In the genomic region with DNA sequence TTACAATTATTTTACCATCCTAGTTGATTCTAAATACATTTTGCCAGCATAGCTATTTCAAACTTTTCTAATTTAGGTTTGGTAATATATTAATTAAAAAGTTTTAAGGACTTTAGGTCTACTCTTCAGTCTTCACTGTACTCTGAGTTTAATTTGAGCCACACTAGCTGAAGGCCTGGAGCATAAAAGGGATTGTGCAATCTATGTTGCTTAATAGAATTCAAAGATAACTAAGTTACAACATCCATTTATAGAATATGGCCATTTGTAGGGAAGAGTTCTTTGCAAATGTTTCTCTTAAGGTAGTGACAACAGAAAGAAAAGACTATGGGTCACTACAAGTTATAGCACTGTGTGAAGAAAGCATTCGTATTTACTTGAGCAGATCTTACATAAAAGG, we compare ENCODE assay signal across 22 cellular contexts.
DNase-seq lines count a peak whose midpoint lies in the region; ATAC-seq and TF ChIP-seq lines count a peak whose summit lies in the region.
"Had no signal": no experiment of that assay in that cellular context is flagged by ENCODE, and none has a peak within 500 bp of the region (broad histone marks: within the 10 kb centered on the region; RNA-seq: fewer than 3 reads in every experiment).

No MANE protein-coding gene starts in this region.

- TF ChIP-seq CTCF in fibroblast of pulmonary artery (IDR thresholded peaks at IDR 0.05; ENCODE audit: low read length, missing control alignments) = no peak
- no peak for TF ChIP-seq CTCF in coronary artery (IDR thresholded peaks at IDR 0.05)

- intact Hi-C loops in Right ventricle myocardium superior (cut with DNase I) (no loop called here), Right ventricle myocardium inferior (cut with DNase I) (no loop called here)

- no peak overlapping the region for H3K9ac ChIP-seq in adipocyte (ENCODE audit: low read length)

- H3K4me3 ChIP-seq in adipocyte (ENCODE audit: low read length) = no peak overlapping the region
- no peak overlapping the region for H3K4me3 ChIP-seq in fibroblast of pulmonary artery (replicated peaks; ENCODE audit: low read depth, low read length)
- H3K4me3 ChIP-seq in coronary artery = no peak overlapping the region
- H3K4me3 ChIP-seq: gastrocnemius medialis, skin epidermis, stomach, upper lobe of left lung had no signal

- H3K27ac ChIP-seq in coronary artery = no peak overlapping the region
- H3K27ac ChIP-seq: C4-2B, gastrocnemius medialis, skin epidermis, stomach, upper lobe of left lung had no signal

- no peaks in the 10 kb centered on the region for H3K36me3 ChIP-seq in adipocyte (ENCODE audit: control insufficient read depth, insufficient read depth, low read length, severe bottlenecking)
- H3K36me3 ChIP-seq: gastrocnemius medialis, stomach, upper lobe of left lung had no signal

- DNase-seq in Right ventricle myocardium superior (no peak), Right ventricle myocardium inferior (ENCODE audit: missing footprints) (no peak), adipocyte (ENCODE audit: low read depth) (peak; percentile 89), fibroblast of pulmonary artery (ENCODE audit: low read depth) (peak; percentile 76), coronary artery (ENCODE audit: low spot score) (no peak), occipital lobe (lab: John Stamatoyannopoulos, UW) (no peak), AG08395 (ENCODE audit: low spot score) (no peak)
- DNase-seq in stimulated activated CD4-positive, alpha-beta T cell treated with anti-CD3 and anti-CD28 coated beads, Interleukin-12 subunit alpha, Interleukin-12 subunit beta, amount 100 ng/mL, for 4 hours = no peak
- DNase-seq: activated CD4-positive, alpha-beta T cell treated with anti-CD3 and anti-CD28 coated beads, Interleukin-2, amount 50 U/mL, for 1 hour; amygdala; endodermal cell; gastrocnemius medialis; H7; NCI-H2029 treated with DMSO at 0.1 percent for 48 hours; NCI-H446 treated with DMSO at 0.1 percent for 48 hours; posterior cingulate gyrus; stimulated activated CD4-positive, alpha-beta T cell treated with anti-CD3 and anti-CD28 coated beads, Interleukin-2, amount 100 ng/mL, for 48 hours; stomach; upper lobe of left lung had no signal

- no peaks in the 10 kb centered on the region for H3K4me1 ChIP-seq in adipocyte (ENCODE audit: control insufficient read depth, insufficient read depth, low read length)
- H3K4me1 ChIP-seq: gastrocnemius medialis, stomach, upper lobe of left lung had no signal

- H3K27me3 ChIP-seq in adipocyte (replicated peaks; ENCODE audit: control insufficient read depth, insufficient read depth, low read length) = no peaks in the 10 kb centered on the region
- H3K27me3 ChIP-seq: gastrocnemius medialis, stomach, upper lobe of left lung had no signal

- H3K9me3 ChIP-seq in adipocyte (ENCODE audit: control insufficient read depth, low read length) = no peaks in the 10 kb centered on the region
- H3K9me3 ChIP-seq: gastrocnemius medialis, stomach, upper lobe of left lung had no signal

- peak; percentile 62 for ATAC-seq in Right ventricle myocardium superior (ENCODE audit: poor library complexity)
- ATAC-seq in Right ventricle myocardium inferior = no peak
- ATAC-seq: gastrocnemius medialis; natural killer cell treated with Interleukin-12 subunit alpha and Interleukin-12 subunit beta and Interleukin-15 and Interleukin-18, amount 100 ng/mL, for 72 hours had no signal

Comparison
In these comparisons a context has a peak if more than half of its experiments do, and no peak if none do; other contexts are left out.
1. DNase-seq: peak in adipocyte (single experiment) and fibroblast of pulmonary artery (single experiment); none in Right ventricle myocardium superior (single experiment), Right ventricle myocardium inferior (single experiment), coronary artery (single experiment), stimulated activated CD4-positive, alpha-beta T cell treated with anti-CD3 and anti-CD28 coated beads, Interleukin-12 subunit alpha, Interleukin-12 subunit beta, amount 100 ng/mL, for 4 hours (single experiment), occipital lobe (single experiment) and AG08395 (single experiment).